In the genomic region with DNA sequence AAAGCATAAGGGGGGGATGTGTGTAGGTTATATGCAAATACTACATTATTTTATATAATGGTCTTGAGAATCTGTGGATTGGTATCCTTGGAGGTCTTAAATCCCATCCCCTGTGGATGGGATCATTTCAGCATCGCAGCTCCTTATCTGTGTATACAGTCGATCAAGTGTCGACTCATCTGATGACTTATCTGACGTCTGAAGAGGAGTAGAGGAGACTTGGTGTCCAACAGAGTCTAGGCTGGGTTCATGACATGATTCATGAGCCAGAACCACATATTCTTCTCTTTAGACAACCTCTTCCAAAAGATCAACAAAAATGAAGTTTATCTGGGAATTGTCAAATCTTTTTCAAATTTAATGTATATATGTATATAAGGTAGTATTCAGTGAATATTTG, we compare ENCODE assay signal across 19 cellular contexts.
DNase-seq lines count a peak whose midpoint lies in the region; ATAC-seq, FAIRE-seq and TF ChIP-seq lines count a peak whose summit lies in the region.
"Had no signal": no experiment of that assay in that cellular context is flagged by ENCODE, and none has a peak within 500 bp of the region (broad histone marks: within the 10 kb centered on the region; RNA-seq: fewer than 3 reads in every experiment).

No MANE protein-coding gene starts in this region.

- peaks cover 0 to 11% of the 10 kb centered on the region in 2 donors for H3K27me3 ChIP-seq in breast epithelium
- H3K27me3 ChIP-seq in bronchial epithelial cell (ENCODE audit: control insufficient read depth, insufficient read depth, low read length): no peaks in the 10 kb centered on the region

- BruUV-seq in MCF 10A (replicated peaks; lab: Mats Ljungman, UMichigan): no TSS peak

- TF ChIP-seq CTCF in MCF 10A (IDR thresholded peaks at IDR 0.05; ENCODE audit: unreplicated experiment) (no peak), breast epithelium (IDR thresholded peaks at IDR 0.05) (no peak), bronchial epithelial cell (IDR thresholded peaks at IDR 0.05; ENCODE audit: insufficient read depth, low read length, severe bottlenecking) (no peak), foreskin fibroblast (IDR thresholded peaks at IDR 0.05; ENCODE audit: low read depth, low read length) (no peak)
- TF ChIP-seq CTCF in activated CD8-positive, alpha-beta T cell treated with anti-CD3 and anti-CD28 coated beads for 36 hours (IDR thresholded peaks at IDR 0.05): no peak

- no peak overlapping the region for H3K4me3 Mint-ChIP-seq in MCF 10A (ENCODE audit: unreplicated experiment)
- H3K4me3 Mint-ChIP-seq in activated CD8-positive, alpha-beta T cell treated with anti-CD3 and anti-CD28 coated beads for 36 hours: no peak overlapping the region
- H3K4me3 Mint-ChIP-seq: CD14-positive monocyte; CD8-positive, alpha-beta T cell; H9 had no signal

- FAIRE-seq in bronchial epithelial cell (lab: Jason Lieb, UNC): no peak
- FAIRE-seq: D721Med, GM12878, GM18507 had no signal

- CTCF ChIA-PET in MCF 10A (lab: Yijun Ruan, JAX): no interaction called here
- CTCF ChIA-PET in activated CD8-positive, alpha-beta T cell treated with anti-CD3 and anti-CD28 coated beads for 36 hours (lab: Charles Lee): no interaction called here

- H3K36me3 ChIP-seq in breast epithelium (no peaks in the 10 kb centered on the region), bronchial epithelial cell (ENCODE audit: control insufficient read depth, insufficient read depth, low read length) (no peaks in the 10 kb centered on the region)

- no peaks in the 10 kb centered on the region for H3K4me1 ChIP-seq in breast epithelium

- DNase-seq in MCF 10A (ENCODE audit: unreplicated experiment): peak; percentile 8
- DNase-seq in breast epithelium (ENCODE audit: low spot score in 2 of 2): no peak
- peak; percentile 13 for DNase-seq in NCI-H226
- DNase-seq in bronchial epithelial cell (ENCODE audit: low read depth): peak; percentile 8
- no peak for DNase-seq in activated CD8-positive, alpha-beta T cell treated with anti-CD3 and anti-CD28 coated beads for 36 hours
- no peak for DNase-seq in foreskin fibroblast
- no peak for DNase-seq in middle frontal gyrus (ENCODE audit: extremely low spot score, low spot score)
- DNase-seq in NCI-H2029 treated with DMSO at 0.1 percent for 48 hours (lab: John Stamatoyannopoulos, UW): no peak
- DNase-seq: CD8-positive, alpha-beta T cell; COR-L47; DMS153; DMS79 treated with DMSO at 0.1 percent for 48 hours; GOT3; H9 had no signal

- TF ChIP-seq POLR2A in breast epithelium (IDR thresholded peaks at IDR 0.05): no peak

- no peak overlapping the region for H3K27ac Mint-ChIP-seq in MCF 10A (ENCODE audit: low read depth, unreplicated experiment)
- H3K27ac Mint-ChIP-seq in activated CD8-positive, alpha-beta T cell treated with anti-CD3 and anti-CD28 coated beads for 36 hours: no peak overlapping the region
- H3K27ac Mint-ChIP-seq: CD14-positive monocyte; CD8-positive, alpha-beta T cell; H9 had no signal

- H3K4me3 ChIP-seq in breast epithelium (no peak overlapping the region), bronchial epithelial cell (ENCODE audit: low read depth, low read length) (no peak overlapping the region), foreskin fibroblast (ENCODE audit: low read depth in 1 of 2, low read length in 2 of 2) (no peak overlapping the region)
- H3K4me3 ChIP-seq: GM12878 had no signal

- intact Hi-C loops in MCF 10A (cut with micrococcal nuclease) (no loop called here), breast epithelium (cut with DNase I; ENCODE audit: low total_unique reads) (no loop called here)
- intact Hi-C loops in activated CD8-positive, alpha-beta T cell treated with anti-CD3 and anti-CD28 coated beads for 36 hours (cut with micrococcal nuclease): no loop called here

- POLR2A ChIA-PET in MCF 10A (lab: Yijun Ruan, JAX): no interaction called here
- POLR2A ChIA-PET in activated CD8-positive, alpha-beta T cell treated with anti-CD3 and anti-CD28 coated beads for 36 hours (lab: Charles Lee): no interaction called here

- H3K4me1 Mint-ChIP-seq in MCF 10A (ENCODE audit: insufficient read depth, unreplicated experiment): no peaks in the 10 kb centered on the region
- H3K4me1 Mint-ChIP-seq in activated CD8-positive, alpha-beta T cell treated with anti-CD3 and anti-CD28 coated beads for 36 hours (ENCODE audit: low read depth): no peaks in the 10 kb centered on the region
- H3K4me1 Mint-ChIP-seq: CD14-positive monocyte, H9 had no signal

- no peak overlapping the region for H3K27ac ChIP-seq in breast epithelium
- H3K27ac ChIP-seq: 22Rv1 had no signal

- H3K27me3 Mint-ChIP-seq in MCF 10A (ENCODE audit: insufficient read depth, unreplicated experiment): peaks cover 23% of the 10 kb centered on the region
- H3K27me3 Mint-ChIP-seq in activated CD8-positive, alpha-beta T cell treated with anti-CD3 and anti-CD28 coated beads for 36 hours: peaks cover 3% of the 10 kb centered on the region

- H3K9me3 ChIP-seq in breast epithelium: no peaks in the 10 kb centered on the region

- no peak for ATAC-seq in activated CD8-positive, alpha-beta T cell treated with anti-CD3 and anti-CD28 coated beads for 36 hours
- ATAC-seq: CD8-positive, alpha-beta T cell; GM12878 had no signal

- H3K9me3 Mint-ChIP-seq in MCF 10A (ENCODE audit: unreplicated experiment): no peaks in the 10 kb centered on the region
- H3K9me3 Mint-ChIP-seq in activated CD8-positive, alpha-beta T cell treated with anti-CD3 and anti-CD28 coated beads for 36 hours: no peaks in the 10 kb centered on the region
- H3K9me3 Mint-ChIP-seq: H9 had no signal

- H3K36me3 Mint-ChIP-seq in MCF 10A (ENCODE audit: insufficient read depth, unreplicated experiment): no peaks in the 10 kb centered on the region
- no peaks in the 10 kb centered on the region for H3K36me3 Mint-ChIP-seq in activated CD8-positive, alpha-beta T cell treated with anti-CD3 and anti-CD28 coated beads for 36 hours (ENCODE audit: low read depth)
- H3K36me3 Mint-ChIP-seq: CD14-positive monocyte; CD8-positive, alpha-beta T cell had no signal

Comparison
In these comparisons a context has a peak if more than half of its experiments do, and no peak if none do; other contexts are left out.
1. DNase-seq: peak in MCF 10A (single experiment), NCI-H226 (single experiment) and bronchial epithelial cell (single experiment); none in breast epithelium (0 of 2), activated CD8-positive, alpha-beta T cell treated with anti-CD3 and anti-CD28 coated beads for 36 hours (single experiment), foreskin fibroblast (0 of 2), middle frontal gyrus (single experiment) and NCI-H2029 treated with DMSO at 0.1 percent for 48 hours (single experiment).